In the genomic region with DNA sequence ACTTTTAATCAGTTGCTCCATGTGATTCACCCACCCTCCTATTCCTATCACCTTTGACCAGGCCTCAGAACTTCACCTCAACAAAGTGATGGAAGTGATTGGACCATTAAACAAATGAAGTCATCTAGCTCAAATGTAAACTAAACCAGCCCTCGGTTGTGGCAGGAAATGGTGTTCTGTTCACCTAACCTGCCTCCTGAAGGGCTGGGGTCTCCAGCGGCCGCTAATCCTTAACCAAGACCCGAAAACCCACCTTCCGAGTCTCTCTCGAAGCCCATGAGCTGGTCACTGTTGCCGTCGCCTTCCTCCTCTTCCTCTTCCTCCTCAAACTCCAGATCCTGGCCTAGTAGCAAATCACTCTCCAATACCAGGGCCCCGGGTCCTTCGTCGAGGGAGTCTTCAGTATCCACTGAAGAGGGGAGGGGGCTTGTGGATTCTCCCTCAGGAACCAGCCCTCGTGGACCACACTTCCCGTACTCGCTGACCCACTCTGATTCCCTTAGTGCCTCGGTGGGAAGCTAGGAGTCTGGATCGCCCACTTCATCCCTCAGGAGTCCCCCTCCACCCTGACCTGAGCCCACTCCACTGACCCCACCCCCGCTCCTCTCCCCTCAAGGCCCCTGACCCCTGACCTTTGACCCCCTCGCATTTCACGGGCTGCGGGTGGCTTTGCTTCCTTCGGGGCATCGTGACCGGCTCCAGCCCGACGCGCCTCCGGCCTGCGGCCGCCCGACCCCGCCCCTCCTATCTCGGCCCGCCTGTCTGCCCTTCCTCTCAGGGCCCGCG, we compare ENCODE assay signal across 1 cellular context.
TF ChIP-seq lines count a peak whose summit lies in the region.

No MANE protein-coding gene starts in this region.

TF ChIP-seq in GM12878, 131 proteins besides CTCF, POLR2A, EP300 and RAD21:
- peak; percentile 96 for TF ChIP-seq NR2F1 (conservative IDR thresholded peaks at IDR 0.05)
- peak; percentile 5 for TF ChIP-seq MEF2B (IDR thresholded peaks at IDR 0.05; ENCODE audit: partially characterized antibody, poor library complexity, severe bottlenecking)
- TF ChIP-seq SIN3A (IDR thresholded peaks at IDR 0.05; ENCODE audit: low read depth, low read length) = no peak
- TF ChIP-seq, protein P1, sequence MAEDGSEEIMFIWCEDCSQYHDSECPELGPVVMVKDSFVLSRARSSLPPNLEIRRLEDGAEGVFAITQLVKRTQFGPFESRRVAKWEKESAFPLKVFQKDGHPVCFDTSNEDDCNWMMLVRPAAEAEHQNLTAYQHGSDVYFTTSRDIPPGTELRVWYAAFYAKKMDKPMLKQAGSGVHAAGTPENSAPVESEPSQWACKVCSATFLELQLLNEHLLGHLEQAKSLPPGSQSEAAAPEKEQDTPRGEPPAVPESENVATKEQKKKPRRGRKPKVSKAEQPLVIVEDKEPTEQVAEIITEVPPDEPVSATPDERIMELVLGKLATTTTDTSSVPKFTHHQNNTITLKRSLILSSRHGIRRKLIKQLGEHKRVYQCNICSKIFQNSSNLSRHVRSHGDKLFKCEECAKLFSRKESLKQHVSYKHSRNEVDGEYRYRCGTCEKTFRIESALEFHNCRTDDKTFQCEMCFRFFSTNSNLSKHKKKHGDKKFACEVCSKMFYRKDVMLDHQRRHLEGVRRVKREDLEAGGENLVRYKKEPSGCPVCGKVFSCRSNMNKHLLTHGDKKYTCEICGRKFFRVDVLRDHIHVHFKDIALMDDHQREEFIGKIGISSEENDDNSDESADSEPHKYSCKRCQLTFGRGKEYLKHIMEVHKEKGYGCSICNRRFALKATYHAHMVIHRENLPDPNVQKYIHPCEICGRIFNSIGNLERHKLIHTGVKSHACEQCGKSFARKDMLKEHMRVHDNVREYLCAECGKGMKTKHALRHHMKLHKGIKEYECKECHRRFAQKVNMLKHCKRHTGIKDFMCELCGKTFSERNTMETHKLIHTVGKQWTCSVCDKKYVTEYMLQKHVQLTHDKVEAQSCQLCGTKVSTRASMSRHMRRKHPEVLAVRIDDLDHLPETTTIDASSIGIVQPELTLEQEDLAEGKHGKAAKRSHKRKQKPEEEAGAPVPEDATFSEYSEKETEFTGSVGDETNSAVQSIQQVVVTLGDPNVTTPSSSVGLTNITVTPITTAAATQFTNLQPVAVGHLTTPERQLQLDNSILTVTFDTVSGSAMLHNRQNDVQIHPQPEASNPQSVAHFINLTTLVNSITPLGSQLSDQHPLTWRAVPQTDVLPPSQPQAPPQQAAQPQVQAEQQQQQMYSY (CRISPR knock-in tag; IDR thresholded peaks at IDR 0.05) = no peak
- TF ChIP-seq NR2C2 (IDR thresholded peaks at IDR 0.05; ENCODE audit: borderline replicate concordance, control insufficient read depth, insufficient read length, low read depth) = peak; percentile 78
- no peak for TF ChIP-seq POU2F2 (IDR thresholded peaks at IDR 0.05; ENCODE audit: borderline replicate concordance, low read depth, low read length)
- no peak; the same call in 1 of the 2 replicates for TF ChIP-seq CBFB (IDR thresholded peaks at IDR 0.05; ENCODE audit: low read depth)
- no peak for TF ChIP-seq SREBF2 (IDR thresholded peaks at IDR 0.05; ENCODE audit: low read length)
- no peak for TF ChIP-seq SUPT20H (IDR thresholded peaks at IDR 0.05; ENCODE audit: borderline replicate concordance, control insufficient read depth, low read depth, low read length)
- no peak for TF ChIP-seq SIX5 (IDR thresholded peaks at IDR 0.05; ENCODE audit: low read depth, low read length, severe bottlenecking)
- TF ChIP-seq CREM (IDR thresholded peaks at IDR 0.05; ENCODE audit: low read depth) = no peak
- TF ChIP-seq, protein P2, sequence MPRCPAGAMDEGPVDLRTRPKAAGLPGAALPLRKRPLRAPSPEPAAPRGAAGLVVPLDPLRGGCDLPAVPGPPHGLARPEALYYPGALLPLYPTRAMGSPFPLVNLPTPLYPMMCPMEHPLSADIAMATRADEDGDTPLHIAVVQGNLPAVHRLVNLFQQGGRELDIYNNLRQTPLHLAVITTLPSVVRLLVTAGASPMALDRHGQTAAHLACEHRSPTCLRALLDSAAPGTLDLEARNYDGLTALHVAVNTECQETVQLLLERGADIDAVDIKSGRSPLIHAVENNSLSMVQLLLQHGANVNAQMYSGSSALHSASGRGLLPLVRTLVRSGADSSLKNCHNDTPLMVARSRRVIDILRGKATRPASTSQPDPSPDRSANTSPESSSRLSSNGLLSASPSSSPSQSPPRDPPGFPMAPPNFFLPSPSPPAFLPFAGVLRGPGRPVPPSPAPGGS (IDR thresholded peaks at IDR 0.05; ENCODE audit: borderline replicate concordance, insufficient read depth, low read depth, low read length, poor library complexity, severe bottlenecking) = peak; percentile 7
- peak; percentile 48; the same call in 1 of the 2 replicates for TF ChIP-seq MXI1 (IDR thresholded peaks at IDR 0.05; ENCODE audit: low read depth, low read length)
- TF ChIP-seq MTA3 (IDR thresholded peaks at IDR 0.05; ENCODE audit: borderline replicate concordance, low read length) = peak; percentile 88; the same call in 1 of the 2 replicates
- 0 out of 3 replicates have a peak, but pooled peaks of 1 of the 2 experiments have one; percentile 11 for TF ChIP-seq EGR1 (IDR thresholded peaks at IDR 0.05; ENCODE audit: borderline replicate concordance in 1 of 2, low read depth in 2 of 2, low read length in 2 of 2)
- peak; percentile 57; the same call in 1 of the 2 replicates for TF ChIP-seq MTA2 (IDR thresholded peaks at IDR 0.05; ENCODE audit: low read depth)
- TF ChIP-seq TARDBP (IDR thresholded peaks at IDR 0.05; ENCODE audit: borderline replicate concordance) = peak; percentile 25; the same call in 1 of the 2 replicates
- TF ChIP-seq, protein P3, sequence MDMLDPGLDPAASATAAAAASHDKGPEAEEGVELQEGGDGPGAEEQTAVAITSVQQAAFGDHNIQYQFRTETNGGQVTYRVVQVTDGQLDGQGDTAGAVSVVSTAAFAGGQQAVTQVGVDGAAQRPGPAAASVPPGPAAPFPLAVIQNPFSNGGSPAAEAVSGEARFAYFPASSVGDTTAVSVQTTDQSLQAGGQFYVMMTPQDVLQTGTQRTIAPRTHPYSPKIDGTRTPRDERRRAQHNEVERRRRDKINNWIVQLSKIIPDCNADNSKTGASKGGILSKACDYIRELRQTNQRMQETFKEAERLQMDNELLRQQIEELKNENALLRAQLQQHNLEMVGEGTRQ (IDR thresholded peaks at IDR 0.05; ENCODE audit: borderline replicate concordance, low read depth, low read length) = no peak
